Comparison of ENCODE assay signal across 1 cellular context in genomic region chr1:29243863-29244185, GRCh38.
TF ChIP-seq lines count a peak whose summit lies in the region.

No MANE protein-coding gene starts in this region.

TF ChIP-seq in SK-N-SH, 30 proteins besides CTCF, POLR2A, EP300 and RAD21 (continued from another document):
- TF ChIP-seq REST (IDR thresholded peaks at IDR 0.05; ENCODE audit: low read depth, low read length) (no peak), RXRA (IDR thresholded peaks at IDR 0.05; ENCODE audit: borderline replicate concordance, low read depth) (no peak), ELF1 (IDR thresholded peaks at IDR 0.05) (no peak)
